1 cellular context compared by ENCODE assay signal in genomic region chr13:49220035-49220855, GRCh38.
TF ChIP-seq lines count a peak whose summit lies in the region.

TSS of gene MLNR (plus strand) at chr13:49220338. CDS start at chr13:49220338, 0 bp downstream.

TF ChIP-seq in K562, 482 proteins besides CTCF, POLR2A, EP300 and RAD21 (continued from another document):
- TF ChIP-seq MGA (IDR thresholded peaks at IDR 0.05): peak; percentile 24; the same call in 1 of the 2 replicates
- TF ChIP-seq NRF1 (conservative IDR thresholded peaks at IDR 0.05 in 1 of 2, IDR thresholded peaks at IDR 0.05 in 1 of 2): peak in 1 of 2 experiments; percentile 25; a peak in 2 of 4 replicates
- TF ChIP-seq ZFX (CRISPR knock-in tag; IDR thresholded peaks at IDR 0.05): peak; percentile 42; the same call in 1 of the 2 replicates
- TF ChIP-seq E2F6 (IDR thresholded peaks at IDR 0.05; ENCODE audit: borderline replicate concordance in 1 of 2, extremely low read depth in 1 of 2, insufficient read depth in 1 of 2, insufficient read length in 1 of 2, low read depth in 1 of 2, low read length in 1 of 2, poor library complexity in 1 of 2, severe bottlenecking in 1 of 2): peak in 1 of 2 experiments; percentile 37
- no peak for TF ChIP-seq U2AF1 (optimal IDR thresholded peaks at IDR 0.05; ENCODE audit: low read depth, low read length)
- peak; percentile 45 for TF ChIP-seq CTCFL (IDR thresholded peaks at IDR 0.05; ENCODE audit: borderline replicate concordance, insufficient read depth, low read depth, low read length, poor library complexity, severe bottlenecking)
- 0 out of 2 replicates have a peak, but pooled peaks have one; percentile 36 for TF ChIP-seq CTBP1 (IDR thresholded peaks at IDR 0.05; ENCODE audit: borderline replicate concordance)
- TF ChIP-seq RNF2 (IDR thresholded peaks at IDR 0.05): no peak
- TF ChIP-seq L3MBTL2 (IDR thresholded peaks at IDR 0.05): peak; percentile 66
- no peak for TF ChIP-seq ZNF583 (CRISPR knock-in tag; IDR thresholded peaks at IDR 0.05)
TF ChIP-seq in K562: peak in this region for 9.
